11 cellular contexts compared by ENCODE assay signal in genomic region chr10:114266521-114266920, GRCh38. TPM values are rescaled to one million over a fixed set of nuclear protein-coding genes. Genes with fewer than 3 reads are reported as not detected.
DNase-seq lines count a peak whose midpoint lies in the region; ATAC-seq and TF ChIP-seq lines count a peak whose summit lies in the region.
"Had no signal": no experiment of that assay in that cellular context is flagged by ENCODE, and none has a peak within 500 bp of the region (broad histone marks: within the 10 kb centered on the region; RNA-seq: fewer than 3 reads in every experiment).

No MANE protein-coding gene starts in this region.

- no peaks in the 10 kb centered on the region for H3K9me3 ChIP-seq in left lung

- H3K27ac ChIP-seq in left lung, result no peak overlapping the region

- no peak overlapping the region for H3K27ac Mint-ChIP-seq in chondrocyte (ENCODE audit: unreplicated experiment)
- H3K27ac Mint-ChIP-seq: activated T-helper 2 cell treated with anti-CD3 and anti-CD28 coated beads, Interferon-gamma antibody, Interleukin-2, Interleukin-4, amounts not matched to agents 10 μg/mL and 5 μg/mL and 100 μg/mL, durations not matched to agents 14 hours and 24 hours and 36 hours; B cell had no signal

- ATAC-seq in left lung (peak; percentile 86), HG02678 (IDR thresholded peaks at IDR 0.05; ENCODE audit: unreplicated experiment) (no peak)

- H3K4me1 Mint-ChIP-seq in chondrocyte (ENCODE audit: low read depth), result peaks cover 10% of the 10 kb centered on the region
- H3K4me1 Mint-ChIP-seq: B cell had no signal

- H3K4me3 ChIP-seq in left lung, result no peak overlapping the region

- H3K36me3 ChIP-seq in left lung, result no peaks in the 10 kb centered on the region

- DNase-seq in COR-L47 (lab: John Stamatoyannopoulos, UW), result peak; percentile 37
- peak; percentile 57 for DNase-seq in NCI-H1694 treated with DMSO at 0.1 percent for 48 hours (lab: John Stamatoyannopoulos, UW)
- DNase-seq in T47D (ENCODE audit: low read depth in 1 of 2, low spot score in 1 of 2), result peak; percentile 46 to 60
- peak in 1 of 2 donors; percentile 43 for DNase-seq in left lung
- no peak for DNase-seq in chondrocyte (ENCODE audit: low spot score)
- DNase-seq in activated effector memory CD4-positive, alpha-beta T cell treated with anti-CD3 and anti-CD28 coated beads, Interleukin-2, amount 50 U/mL, for 16 hours, result no peak
- no peak for DNase-seq in GOT3 (lab: John Stamatoyannopoulos, UW)

- no peaks in the 10 kb centered on the region for H3K27me3 ChIP-seq in left lung

- H3K9me3 Mint-ChIP-seq in chondrocyte (ENCODE audit: low read depth), result no peaks in the 10 kb centered on the region
- H3K9me3 Mint-ChIP-seq: activated T-helper 2 cell treated with anti-CD3 and anti-CD28 coated beads, Interferon-gamma antibody, Interleukin-2, Interleukin-4, amounts not matched to agents 10 μg/mL and 5 μg/mL and 100 μg/mL, durations not matched to agents 14 hours and 24 hours and 36 hours had no signal

- intact Hi-C loops in left lung (cut with DNase I), result no loop called here

- TF ChIP-seq CTCF in left lung (IDR thresholded peaks at IDR 0.05), result no peak
- TF ChIP-seq CTCF in chondrocyte (IDR thresholded peaks at IDR 0.05), result no peak

- H3K4me1 ChIP-seq in left lung, result peaks cover 3 to 5% of the 10 kb centered on the region in 2 donors

- in situ Hi-C loops in T47D (cut with HindIII; ENCODE audit: low pct_unique_long_range_greater_than_20kb, low sequenced_read_pairs), result no loop called here

- no peaks in the 10 kb centered on the region for H3K36me3 Mint-ChIP-seq in chondrocyte (ENCODE audit: low read depth)

- H3K27me3 Mint-ChIP-seq in chondrocyte (ENCODE audit: low read depth), result no peaks in the 10 kb centered on the region

- no peak overlapping the region for H3K4me3 Mint-ChIP-seq in chondrocyte (ENCODE audit: unreplicated experiment)
- H3K4me3 Mint-ChIP-seq: B cell had no signal

RNA-seq across cellular contexts. Expression of gene VWA2, which starts 27.5 kb away (rescaled TPM):
- total RNA-seq in left lung (10 to 100 TPM in 1 of 2 donors, 1 to 10 TPM in 1; 9.5 to 18.9 TPM), chondrocyte (not detected in 3 replicates)
- total RNA-seq: activated T-helper 2 cell treated with anti-CD3 and anti-CD28 coated beads, Interferon-gamma antibody, Interleukin-2, Interleukin-4, amounts not matched to agents 10 μg/mL and 5 μg/mL and 100 μg/mL, durations not matched to agents 14 hours and 24 hours and 36 hours; B cell; osteocyte had no signal

Comparison
In these comparisons a context has a peak if more than half of its experiments do, and no peak if none do; other contexts are left out.
1. DNase-seq: peak in COR-L47 (single experiment), NCI-H1694 treated with DMSO at 0.1 percent for 48 hours (single experiment) and T47D (2 of 2); none in chondrocyte (single experiment), activated effector memory CD4-positive, alpha-beta T cell treated with anti-CD3 and anti-CD28 coated beads, Interleukin-2, amount 50 U/mL, for 16 hours (single experiment) and GOT3 (single experiment).